Comparison of ENCODE assay signal across 1 cellular context in genomic region chr12:2795291-2796186, GRCh38.
TF ChIP-seq lines count a peak whose summit lies in the region.

No MANE protein-coding gene starts in this region.

TF ChIP-seq in HepG2, 621 proteins besides CTCF, POLR2A, EP300 and RAD21 (continued from another document and continues in another):
- TF ChIP-seq ZHX2 (IDR thresholded peaks at IDR 0.05; ENCODE audit: low read depth) (no peak), ZHX2 (CRISPR knock-in tag; IDR thresholded peaks at IDR 0.05; ENCODE audit: borderline replicate concordance) (0 out of 2 replicates have a peak, but pooled peaks have one; percentile 29), HOXA7 (CRISPR knock-in tag; IDR thresholded peaks at IDR 0.05) (no peak), ZFP36L1 (CRISPR knock-in tag; IDR thresholded peaks at IDR 0.05) (no peak), HHEX (CRISPR knock-in tag; IDR thresholded peaks at IDR 0.05) (no peak), NR2F2 (IDR thresholded peaks at IDR 0.05; ENCODE audit: borderline replicate concordance, low read depth) (no peak), ZKSCAN8 (CRISPR knock-in tag; IDR thresholded peaks at IDR 0.05; ENCODE audit: borderline replicate concordance) (no peak), MTA1 (CRISPR knock-in tag; IDR thresholded peaks at IDR 0.05; ENCODE audit: borderline replicate concordance) (peak; percentile 23; the same call in 1 of the 2 replicates), HMGXB4 (CRISPR knock-in tag; IDR thresholded peaks at IDR 0.05; ENCODE audit: borderline replicate concordance in 1 of 2, low read depth in 1 of 2) (peak; percentile 50 to 62; a peak in 3 of 4 replicates), MTA3 (CRISPR knock-in tag; IDR thresholded peaks at IDR 0.05) (no peak), ZNF644 (CRISPR knock-in tag; IDR thresholded peaks at IDR 0.05; ENCODE audit: low read depth) (no peak), CCDC6 (CRISPR knock-in tag; IDR thresholded peaks at IDR 0.05) (no peak), ZSCAN20 (CRISPR knock-in tag; IDR thresholded peaks at IDR 0.05; ENCODE audit: borderline replicate concordance) (no peak), NONO (IDR thresholded peaks at IDR 0.05) (no peak), NONO (CRISPR knock-in tag; conservative IDR thresholded peaks at IDR 0.05) (0 out of 2 replicates have a peak, but pooled peaks have one; percentile 33), ZNF83 (CRISPR knock-in tag; IDR thresholded peaks at IDR 0.05; ENCODE audit: borderline replicate concordance) (no peak), PCBP1 (IDR thresholded peaks at IDR 0.05; ENCODE audit: borderline replicate concordance, low read depth, low read length) (no peak), LCORL (IDR thresholded peaks at IDR 0.05) (no peak), LCORL (CRISPR knock-in tag; IDR thresholded peaks at IDR 0.05) (0 out of 2 replicates have a peak, but pooled peaks have one; percentile 53), MBNL3 (CRISPR knock-in tag; conservative IDR thresholded peaks at IDR 0.05) (no peak), POGZ (CRISPR knock-in tag; IDR thresholded peaks at IDR 0.05) (no peak), MEIS2 (CRISPR knock-in tag; IDR thresholded peaks at IDR 0.05) (peak; percentile 65; the same call in 1 of the 2 replicates), ZNF205 (CRISPR knock-in tag; IDR thresholded peaks at IDR 0.05) (no peak), ZNF224 (CRISPR knock-in tag; IDR thresholded peaks at IDR 0.05) (no peak), ZFY (CRISPR knock-in tag; IDR thresholded peaks at IDR 0.05) (peak; percentile 83), JUND (CRISPR knock-in tag; IDR thresholded peaks at IDR 0.05) (no peak), SP4 (CRISPR knock-in tag; IDR thresholded peaks at IDR 0.05) (0 out of 2 replicates have a peak, but pooled peaks have one; percentile 58), THAP7 (CRISPR knock-in tag; IDR thresholded peaks at IDR 0.05) (no peak), ZNF3 (CRISPR knock-in tag; IDR thresholded peaks at IDR 0.05) (no peak), SRSF4 (IDR thresholded peaks at IDR 0.05; ENCODE audit: low read depth, low read length, poor library complexity, severe bottlenecking) (no peak)
- TF ChIP-seq, protein P1, sequence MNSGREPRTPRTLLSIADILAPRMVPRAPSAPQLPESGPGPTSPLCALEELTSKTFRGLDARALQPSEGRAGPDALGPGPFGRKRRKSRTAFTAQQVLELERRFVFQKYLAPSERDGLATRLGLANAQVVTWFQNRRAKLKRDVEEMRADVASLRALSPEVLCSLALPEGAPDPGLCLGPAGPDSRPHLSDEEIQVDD (CRISPR knock-in tag; IDR thresholded peaks at IDR 0.05; ENCODE audit: borderline replicate concordance) = no peak
- TF ChIP-seq, protein P2, sequence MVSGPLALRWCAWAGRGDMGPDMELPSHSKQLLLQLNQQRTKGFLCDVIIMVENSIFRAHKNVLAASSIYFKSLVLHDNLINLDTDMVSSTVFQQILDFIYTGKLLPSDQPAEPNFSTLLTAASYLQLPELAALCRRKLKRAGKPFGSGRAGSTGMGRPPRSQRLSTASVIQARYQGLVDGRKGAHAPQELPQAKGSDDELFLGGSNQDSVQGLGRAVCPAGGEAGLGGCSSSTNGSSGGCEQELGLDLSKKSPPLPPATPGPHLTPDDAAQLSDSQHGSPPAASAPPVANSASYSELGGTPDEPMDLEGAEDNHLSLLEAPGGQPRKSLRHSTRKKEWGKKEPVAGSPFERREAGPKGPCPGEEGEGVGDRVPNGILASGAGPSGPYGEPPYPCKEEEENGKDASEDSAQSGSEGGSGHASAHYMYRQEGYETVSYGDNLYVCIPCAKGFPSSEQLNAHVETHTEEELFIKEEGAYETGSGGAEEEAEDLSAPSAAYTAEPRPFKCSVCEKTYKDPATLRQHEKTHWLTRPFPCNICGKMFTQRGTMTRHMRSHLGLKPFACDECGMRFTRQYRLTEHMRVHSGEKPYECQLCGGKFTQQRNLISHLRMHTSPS (CRISPR knock-in tag; IDR thresholded peaks at IDR 0.05; ENCODE audit: low read depth) = no peak
- TF ChIP-seq, protein P3, sequence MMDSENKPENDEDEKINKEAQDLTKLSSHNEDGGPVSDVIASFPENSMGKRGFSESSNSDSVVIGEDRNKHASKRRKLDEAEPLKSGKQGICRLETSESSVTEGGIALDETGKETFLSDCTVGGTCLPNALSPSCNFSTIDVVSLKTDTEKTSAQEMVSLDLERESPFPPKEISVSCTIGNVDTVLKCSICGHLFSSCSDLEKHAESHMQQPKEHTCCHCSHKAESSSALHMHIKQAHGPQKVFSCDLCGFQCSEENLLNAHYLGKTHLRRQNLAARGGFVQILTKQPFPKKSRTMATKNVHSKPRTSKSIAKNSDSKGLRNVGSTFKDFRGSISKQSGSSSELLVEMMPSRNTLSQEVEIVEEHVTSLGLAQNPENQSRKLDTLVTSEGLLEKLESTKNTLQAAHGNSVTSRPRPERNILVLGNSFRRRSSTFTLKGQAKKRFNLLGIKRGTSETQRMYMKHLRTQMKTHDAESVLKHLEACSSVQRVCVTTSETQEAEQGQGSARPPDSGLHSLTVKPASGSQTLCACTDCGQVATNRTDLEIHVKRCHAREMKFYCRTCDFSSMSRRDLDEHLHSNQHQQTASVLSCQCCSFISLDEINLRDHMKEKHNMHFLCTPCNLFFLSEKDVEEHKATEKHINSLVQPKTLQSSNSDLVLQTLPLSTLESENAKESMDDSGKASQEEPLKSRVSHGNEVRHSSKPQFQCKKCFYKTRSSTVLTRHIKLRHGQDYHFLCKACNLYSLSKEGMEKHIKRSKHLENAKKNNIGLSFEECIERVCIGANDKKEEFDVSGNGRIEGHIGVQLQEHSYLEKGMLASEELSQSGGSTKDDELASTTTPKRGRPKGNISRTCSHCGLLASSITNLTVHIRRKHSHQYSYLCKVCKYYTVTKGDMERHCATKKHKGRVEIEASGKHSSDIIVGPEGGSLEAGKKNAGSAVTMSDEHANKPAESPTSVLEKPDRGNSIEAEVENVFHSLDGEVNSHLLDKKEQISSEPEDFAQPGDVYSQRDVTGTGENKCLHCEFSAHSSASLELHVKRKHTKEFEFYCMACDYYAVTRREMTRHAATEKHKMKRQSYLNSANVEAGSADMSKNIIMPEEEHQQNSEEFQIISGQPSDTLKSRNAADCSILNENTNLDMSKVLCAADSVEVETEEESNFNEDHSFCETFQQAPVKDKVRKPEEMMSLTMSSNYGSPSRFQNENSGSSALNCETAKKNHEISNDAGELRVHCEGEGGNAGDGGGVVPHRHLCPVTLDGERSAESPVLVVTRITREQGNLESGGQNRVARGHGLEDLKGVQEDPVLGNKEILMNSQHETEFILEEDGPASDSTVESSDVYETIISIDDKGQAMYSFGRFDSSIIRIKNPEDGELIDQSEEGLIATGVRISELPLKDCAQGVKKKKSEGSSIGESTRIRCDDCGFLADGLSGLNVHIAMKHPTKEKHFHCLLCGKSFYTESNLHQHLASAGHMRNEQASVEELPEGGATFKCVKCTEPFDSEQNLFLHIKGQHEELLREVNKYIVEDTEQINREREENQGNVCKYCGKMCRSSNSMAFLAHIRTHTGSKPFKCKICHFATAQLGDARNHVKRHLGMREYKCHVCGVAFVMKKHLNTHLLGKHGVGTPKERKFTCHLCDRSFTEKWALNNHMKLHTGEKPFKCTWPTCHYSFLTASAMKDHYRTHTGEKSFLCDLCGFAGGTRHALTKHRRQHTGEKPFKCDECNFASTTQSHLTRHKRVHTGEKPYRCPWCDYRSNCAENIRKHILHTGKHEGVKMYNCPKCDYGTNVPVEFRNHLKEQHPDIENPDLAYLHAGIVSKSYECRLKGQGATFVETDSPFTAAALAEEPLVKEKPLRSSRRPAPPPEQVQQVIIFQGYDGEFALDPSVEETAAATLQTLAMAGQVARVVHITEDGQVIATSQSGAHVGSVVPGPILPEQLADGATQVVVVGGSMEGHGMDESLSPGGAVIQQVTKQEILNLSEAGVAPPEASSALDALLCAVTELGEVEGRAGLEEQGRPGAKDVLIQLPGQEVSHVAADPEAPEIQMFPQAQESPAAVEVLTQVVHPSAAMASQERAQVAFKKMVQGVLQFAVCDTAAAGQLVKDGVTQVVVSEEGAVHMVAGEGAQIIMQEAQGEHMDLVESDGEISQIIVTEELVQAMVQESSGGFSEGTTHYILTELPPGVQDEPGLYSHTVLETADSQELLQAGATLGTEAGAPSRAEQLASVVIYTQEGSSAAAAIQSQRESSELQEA (CRISPR knock-in tag; IDR thresholded peaks at IDR 0.05; ENCODE audit: not compliant biosample characterization) = no peak
- TF ChIP-seq, protein P4, sequence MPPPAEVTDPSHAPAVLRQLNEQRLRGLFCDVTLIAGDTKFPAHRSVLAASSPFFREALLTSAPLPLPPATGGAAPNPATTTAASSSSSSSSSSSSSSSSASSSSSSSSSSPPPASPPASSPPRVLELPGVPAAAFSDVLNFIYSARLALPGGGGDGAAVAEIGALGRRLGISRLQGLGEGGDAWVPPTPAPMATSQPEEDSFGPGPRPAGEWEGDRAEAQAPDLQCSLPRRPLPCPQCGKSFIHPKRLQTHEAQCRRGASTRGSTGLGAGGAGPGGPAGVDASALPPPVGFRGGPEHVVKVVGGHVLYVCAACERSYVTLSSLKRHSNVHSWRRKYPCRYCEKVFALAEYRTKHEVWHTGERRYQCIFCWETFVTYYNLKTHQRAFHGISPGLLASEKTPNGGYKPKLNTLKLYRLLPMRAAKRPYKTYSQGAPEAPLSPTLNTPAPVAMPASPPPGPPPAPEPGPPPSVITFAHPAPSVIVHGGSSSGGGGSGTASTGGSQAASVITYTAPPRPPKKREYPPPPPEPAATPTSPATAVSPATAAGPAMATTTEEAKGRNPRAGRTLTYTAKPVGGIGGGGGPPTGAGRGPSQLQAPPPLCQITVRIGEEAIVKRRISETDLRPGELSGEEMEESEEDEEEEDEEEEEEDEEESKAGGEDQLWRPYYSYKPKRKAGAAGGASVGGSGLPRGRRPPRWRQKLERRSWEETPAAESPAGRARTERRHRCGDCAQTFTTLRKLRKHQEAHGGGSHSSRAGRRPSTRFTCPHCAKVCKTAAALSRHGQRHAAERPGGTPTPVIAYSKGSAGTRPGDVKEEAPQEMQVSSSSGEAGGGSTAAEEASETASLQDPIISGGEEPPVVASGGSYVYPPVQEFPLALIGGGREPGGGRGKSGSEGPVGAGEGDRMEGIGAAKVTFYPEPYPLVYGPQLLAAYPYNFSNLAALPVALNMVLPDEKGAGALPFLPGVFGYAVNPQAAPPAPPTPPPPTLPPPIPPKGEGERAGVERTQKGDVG (CRISPR knock-in tag; IDR thresholded peaks at IDR 0.05; ENCODE audit: borderline replicate concordance) = no peak
- TF ChIP-seq, protein P5, sequence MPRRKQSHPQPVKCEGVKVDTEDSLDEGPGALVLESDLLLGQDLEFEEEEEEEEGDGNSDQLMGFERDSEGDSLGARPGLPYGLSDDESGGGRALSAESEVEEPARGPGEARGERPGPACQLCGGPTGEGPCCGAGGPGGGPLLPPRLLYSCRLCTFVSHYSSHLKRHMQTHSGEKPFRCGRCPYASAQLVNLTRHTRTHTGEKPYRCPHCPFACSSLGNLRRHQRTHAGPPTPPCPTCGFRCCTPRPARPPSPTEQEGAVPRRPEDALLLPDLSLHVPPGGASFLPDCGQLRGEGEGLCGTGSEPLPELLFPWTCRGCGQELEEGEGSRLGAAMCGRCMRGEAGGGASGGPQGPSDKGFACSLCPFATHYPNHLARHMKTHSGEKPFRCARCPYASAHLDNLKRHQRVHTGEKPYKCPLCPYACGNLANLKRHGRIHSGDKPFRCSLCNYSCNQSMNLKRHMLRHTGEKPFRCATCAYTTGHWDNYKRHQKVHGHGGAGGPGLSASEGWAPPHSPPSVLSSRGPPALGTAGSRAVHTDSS (CRISPR knock-in tag; conservative IDR thresholded peaks at IDR 0.05) = no peak
